Comparison of ENCODE assay signal across 11 cellular contexts in the genomic region with DNA sequence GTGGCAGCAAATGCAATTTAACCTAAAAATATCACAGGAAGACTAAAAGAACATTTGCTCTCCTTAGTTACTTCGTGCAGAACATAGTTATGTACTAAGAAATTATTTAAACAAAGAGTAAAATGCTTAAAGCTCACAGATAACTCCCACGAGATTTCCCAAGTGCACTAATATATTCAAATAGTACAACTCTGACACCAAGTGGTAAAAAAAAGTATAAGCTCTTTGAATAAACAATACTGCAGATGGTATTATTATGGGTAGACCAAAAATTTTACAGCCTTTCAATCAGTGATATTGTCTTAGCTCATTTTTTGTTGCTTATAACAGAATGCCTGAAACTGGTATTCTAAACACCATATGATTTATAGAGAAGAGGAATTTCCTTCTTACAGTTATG. TPM values are rescaled to one million over a fixed set of nuclear protein-coding genes. Genes with fewer than 3 reads are reported as not detected.
DNase-seq lines count a peak whose midpoint lies in the region; ATAC-seq, FAIRE-seq and TF ChIP-seq lines count a peak whose summit lies in the region.
"Had no signal": no experiment of that assay in that cellular context is flagged by ENCODE, and none has a peak within 500 bp of the region (broad histone marks: within the 10 kb centered on the region; RNA-seq: fewer than 3 reads in every experiment).

No MANE protein-coding gene starts in this region.

- H3K4me3 Mint-ChIP-seq in nephron = no peak overlapping the region
- H3K4me3 Mint-ChIP-seq: activated T-cell treated with anti-CD3 and anti-CD28 coated beads, Interleukin-2, amount 50 U/mL, for 24 hours; stimulated activated naive CD8-positive, alpha-beta T cell treated with anti-CD3 and anti-CD28 coated beads, Interleukin-15, Interleukin-2, amounts not matched to agents 100 ng/mL and 50 ng/mL, for 24 hours had no signal

- no peak overlapping the region for H3K9ac ChIP-seq in kidney (ENCODE audit: low read length in 2 of 2)
- H3K9ac ChIP-seq: parathyroid adenoma had no signal

- no peaks in the 10 kb centered on the region for H3K27me3 Mint-ChIP-seq in nephron (ENCODE audit: low read depth)
- H3K27me3 Mint-ChIP-seq: stimulated activated naive CD8-positive, alpha-beta T cell treated with anti-CD3 and anti-CD28 coated beads, Interleukin-15, Interleukin-2, amounts not matched to agents 100 ng/mL and 50 ng/mL, for 24 hours had no signal

- no peak for FAIRE-seq in kidney (lab: Jason Lieb, UNC)

- H3K27ac Mint-ChIP-seq in nephron = peak overlapping the region in 1 of 3 experiments; percentile 26
- H3K27ac Mint-ChIP-seq: activated T-cell treated with anti-CD3 and anti-CD28 coated beads, Interleukin-2, amount 50 U/mL, for 24 hours; stimulated activated naive CD8-positive, alpha-beta T cell treated with anti-CD3 and anti-CD28 coated beads, Interleukin-15, Interleukin-2, amounts not matched to agents 100 ng/mL and 50 ng/mL, for 24 hours had no signal

- H3K4me1 ChIP-seq in kidney (ENCODE audit: control insufficient read depth in 1 of 2, insufficient read depth in 1 of 2, low read depth in 1 of 2, low read length in 2 of 2) = no peaks in the 10 kb centered on the region
- H3K4me1 ChIP-seq: parathyroid adenoma had no signal

- intact Hi-C loops in kidney (cut with DNase I) = no loop called here

- peak; percentile 18 to 27 (median 25) for TF ChIP-seq CTCF in nephron (IDR thresholded peaks at IDR 0.05; ENCODE audit: unreplicated experiment in 3 of 3)
- TF ChIP-seq CTCF in kidney (IDR thresholded peaks at IDR 0.05; ENCODE audit: borderline replicate concordance, extremely low read depth, insufficient read depth) = no peak

- no peak overlapping the region for H3K4me3 ChIP-seq in kidney (ENCODE audit: low read length in 2 of 2)

- H3K27ac ChIP-seq in kidney (ENCODE audit: low read depth in 2 of 2, low read length in 2 of 2) = no peak overlapping the region
- H3K27ac ChIP-seq: parathyroid adenoma had no signal

- no peaks in the 10 kb centered on the region for H3K9me3 ChIP-seq in kidney (ENCODE audit: control insufficient read depth in 1 of 2, low read length in 2 of 2)

- DNase-seq in ELR (ENCODE audit: low read depth) = peak; percentile 30
- DNase-seq in HT-29 (ENCODE audit: low spot score) = peak; percentile 25
- DNase-seq in astrocyte of the hippocampus (ENCODE audit: low read depth, low spot score) = peak; percentile 12
- DNase-seq in activated CD4-positive, CD25-positive, alpha-beta regulatory T cell (lab: John Stamatoyannopoulos, UW) = no peak
- DNase-seq in NCI-H2029 (lab: John Stamatoyannopoulos, UW) = no peak
- DNase-seq in kidney = no peak
- DNase-seq: activated T-cell treated with anti-CD3 and anti-CD28 coated beads, Interleukin-2, amount 50 U/mL, for 24 hours had no signal

- no peaks in the 10 kb centered on the region for H3K36me3 Mint-ChIP-seq in nephron (ENCODE audit: low read depth)

- H3K4me1 Mint-ChIP-seq in nephron = peaks cover 14% of the 10 kb centered on the region

- no peaks in the 10 kb centered on the region for H3K9me3 Mint-ChIP-seq in nephron
- H3K9me3 Mint-ChIP-seq: activated T-cell treated with anti-CD3 and anti-CD28 coated beads, Interleukin-2, amount 50 U/mL, for 24 hours; stimulated activated naive CD8-positive, alpha-beta T cell treated with anti-CD3 and anti-CD28 coated beads, Interleukin-15, Interleukin-2, amounts not matched to agents 100 ng/mL and 50 ng/mL, for 24 hours had no signal

- no peak for ATAC-seq in GM21528 (IDR thresholded peaks at IDR 0.05; ENCODE audit: low FRiP score, unreplicated experiment)

- H3K36me3 ChIP-seq in kidney (ENCODE audit: control insufficient read depth in 1 of 2, insufficient read depth in 2 of 2, low read length in 2 of 2) = no peaks in the 10 kb centered on the region

RNA-seq across cellular contexts. Expression of a gene that starts 52.8 kb away (rescaled TPM):
- total RNA-seq in HT-29 (2014; rRNA removed; shearing (Covaris generic)) = not detected in 2 replicates
- 4.6 TPM for total RNA-seq in kidney
- polyA plus RNA-seq in kidney (ENCODE audit: insufficient read depth, low read depth, low replicate concordance) = 0.80 TPM

RNA-seq across cellular contexts. Expression of a gene that starts 55.3 kb away (rescaled TPM):
- total RNA-seq in HT-29 (2014; rRNA removed; shearing (Covaris generic)) = 33.5 and 39.9 TPM in 2 replicates
- total RNA-seq in kidney = 99.3 TPM
- polyA plus RNA-seq in kidney (ENCODE audit: insufficient read depth, low read depth, low replicate concordance) = 28.8 TPM

Comparison
In these comparisons a context has a peak if more than half of its experiments do, and no peak if none do; other contexts are left out.
1. DNase-seq: peak in ELR (single experiment), HT-29 (single experiment) and astrocyte of the hippocampus (single experiment); none in activated CD4-positive, CD25-positive, alpha-beta regulatory T cell (0 of 4), NCI-H2029 (single experiment) and kidney (single experiment).